8 cellular contexts compared by ENCODE assay signal in genomic region chr13:52851153-52851962, GRCh38. TPM values are rescaled to one million over a fixed set of nuclear protein-coding genes. Genes with fewer than 3 reads are reported as not detected.
A peak's percentile ranks its signal among the peaks of the same experiment; 100 is the strongest.
DNase-seq lines count a peak whose midpoint lies in the region; ATAC-seq and TF ChIP-seq lines count a peak whose summit lies in the region.

No MANE protein-coding gene starts in this region.

- intact Hi-C loops in CD4-positive, alpha-beta T cell (cut with DNase I, micrococcal nuclease): no loop called here
- intact Hi-C loops in left colon (cut with DNase I, micrococcal nuclease): no loop called here

- peak overlapping the region; percentile 63 for H3K4me3 Mint-ChIP-seq in CD4-positive, alpha-beta T cell
- H3K4me3 Mint-ChIP-seq in stimulated activated naive CD8-positive, alpha-beta T cell treated with anti-CD3 and anti-CD28 coated beads, Interleukin-15, Interleukin-2, amounts not matched to agents 100 ng/mL and 50 ng/mL, for 24 hours: peak overlapping the region; percentile 60

- ATAC-seq in CD4-positive, alpha-beta T cell (ENCODE audit: poor library complexity): no peak
- ATAC-seq in GM19035 (IDR thresholded peaks at IDR 0.05; ENCODE audit: unreplicated experiment): peak; percentile 90
- ATAC-seq in HG03139 (IDR thresholded peaks at IDR 0.05; ENCODE audit: unreplicated experiment): peak; percentile 82
- peak; percentile 64 for ATAC-seq in left colon

- H3K27ac ChIP-seq in CD4-positive, alpha-beta T cell (ENCODE audit: low read depth, low read length): no peak overlapping the region

- H3K27me3 Mint-ChIP-seq in CD4-positive, alpha-beta T cell: peaks cover 78% of the 10 kb centered on the region
- peaks cover 77% of the 10 kb centered on the region for H3K27me3 Mint-ChIP-seq in stimulated activated naive CD8-positive, alpha-beta T cell treated with anti-CD3 and anti-CD28 coated beads, Interleukin-15, Interleukin-2, amounts not matched to agents 100 ng/mL and 50 ng/mL, for 24 hours

- H3K27ac Mint-ChIP-seq in CD4-positive, alpha-beta T cell: no peak overlapping the region
- H3K27ac Mint-ChIP-seq in stimulated activated naive CD8-positive, alpha-beta T cell treated with anti-CD3 and anti-CD28 coated beads, Interleukin-15, Interleukin-2, amounts not matched to agents 100 ng/mL and 50 ng/mL, for 24 hours: no peak overlapping the region

- no peak for TF ChIP-seq CTCF in CD4-positive, alpha-beta T cell (IDR thresholded peaks at IDR 0.05)
- no peak for TF ChIP-seq CTCF in cardiac fibroblast (IDR thresholded peaks at IDR 0.05; ENCODE audit: low read depth, low read length)

- peak overlapping the region; percentile 54 to 59 for H3K4me3 ChIP-seq in cardiac fibroblast (replicated peaks in 1 of 2; ENCODE audit: low read depth in 2 of 2, low read length in 2 of 2)

- CTCF ChIA-PET in CD4-positive, alpha-beta T cell (lab: Charles Lee): no interaction called here

- POLR2A ChIA-PET in CD4-positive, alpha-beta T cell (lab: Charles Lee): no interaction called here

- peaks cover 78% of the 10 kb centered on the region for H3K27me3 ChIP-seq in CD4-positive, alpha-beta T cell (ENCODE audit: control insufficient read depth, insufficient read depth, low read length)

- no peaks in the 10 kb centered on the region for H3K9me3 ChIP-seq in CD4-positive, alpha-beta T cell (ENCODE audit: control insufficient read depth, low read length)

- H3K9me3 Mint-ChIP-seq in CD4-positive, alpha-beta T cell: no peaks in the 10 kb centered on the region
- no peaks in the 10 kb centered on the region for H3K9me3 Mint-ChIP-seq in stimulated activated naive CD8-positive, alpha-beta T cell treated with anti-CD3 and anti-CD28 coated beads, Interleukin-15, Interleukin-2, amounts not matched to agents 100 ng/mL and 50 ng/mL, for 24 hours

- peaks cover 22% of the 10 kb centered on the region for H3K4me1 Mint-ChIP-seq in CD4-positive, alpha-beta T cell (ENCODE audit: low read depth)
- H3K4me1 Mint-ChIP-seq in stimulated activated naive CD8-positive, alpha-beta T cell treated with anti-CD3 and anti-CD28 coated beads, Interleukin-15, Interleukin-2, amounts not matched to agents 100 ng/mL and 50 ng/mL, for 24 hours (ENCODE audit: low read depth): peaks cover 30% of the 10 kb centered on the region

- no peaks in the 10 kb centered on the region for H3K36me3 Mint-ChIP-seq in CD4-positive, alpha-beta T cell (ENCODE audit: low read depth)
- H3K36me3 Mint-ChIP-seq in stimulated activated naive CD8-positive, alpha-beta T cell treated with anti-CD3 and anti-CD28 coated beads, Interleukin-15, Interleukin-2, amounts not matched to agents 100 ng/mL and 50 ng/mL, for 24 hours (ENCODE audit: low read depth): no peaks in the 10 kb centered on the region

- DNase-seq in CD4-positive, alpha-beta T cell: no peak
- DNase-seq in NCI-H82 (lab: John Stamatoyannopoulos, UW) (peak; percentile 78), cardiac fibroblast (ENCODE audit: low read depth in 2 of 2) (peak; percentile 11 to 12), left colon (peak; percentile 28 to 34)
- no peak for DNase-seq in stimulated activated CD4-positive, alpha-beta T cell treated with anti-CD3 and anti-CD28 coated beads, Interleukin-2, amount 100 ng/mL, for 48 hours

RNA-seq across cellular contexts. Expression of gene PCDH8, which starts 2.9 kb away (rescaled TPM):
- total RNA-seq in CD4-positive, alpha-beta T cell: not detected
- total RNA-seq in left colon: under 1 TPM in 1 of 2 donors, not detected in 1; 0.12 TPM

Comparison
In these comparisons a context has a peak if more than half of its experiments do, and no peak if none do; other contexts are left out.
1. DNase-seq: peak in NCI-H82 (single experiment), cardiac fibroblast (2 of 2) and left colon (2 of 2); none in CD4-positive, alpha-beta T cell (0 of 10) and stimulated activated CD4-positive, alpha-beta T cell treated with anti-CD3 and anti-CD28 coated beads, Interleukin-2, amount 100 ng/mL, for 48 hours (0 of 2).